Comparison of ENCODE assay signal across 8 cellular contexts in the genomic region with DNA sequence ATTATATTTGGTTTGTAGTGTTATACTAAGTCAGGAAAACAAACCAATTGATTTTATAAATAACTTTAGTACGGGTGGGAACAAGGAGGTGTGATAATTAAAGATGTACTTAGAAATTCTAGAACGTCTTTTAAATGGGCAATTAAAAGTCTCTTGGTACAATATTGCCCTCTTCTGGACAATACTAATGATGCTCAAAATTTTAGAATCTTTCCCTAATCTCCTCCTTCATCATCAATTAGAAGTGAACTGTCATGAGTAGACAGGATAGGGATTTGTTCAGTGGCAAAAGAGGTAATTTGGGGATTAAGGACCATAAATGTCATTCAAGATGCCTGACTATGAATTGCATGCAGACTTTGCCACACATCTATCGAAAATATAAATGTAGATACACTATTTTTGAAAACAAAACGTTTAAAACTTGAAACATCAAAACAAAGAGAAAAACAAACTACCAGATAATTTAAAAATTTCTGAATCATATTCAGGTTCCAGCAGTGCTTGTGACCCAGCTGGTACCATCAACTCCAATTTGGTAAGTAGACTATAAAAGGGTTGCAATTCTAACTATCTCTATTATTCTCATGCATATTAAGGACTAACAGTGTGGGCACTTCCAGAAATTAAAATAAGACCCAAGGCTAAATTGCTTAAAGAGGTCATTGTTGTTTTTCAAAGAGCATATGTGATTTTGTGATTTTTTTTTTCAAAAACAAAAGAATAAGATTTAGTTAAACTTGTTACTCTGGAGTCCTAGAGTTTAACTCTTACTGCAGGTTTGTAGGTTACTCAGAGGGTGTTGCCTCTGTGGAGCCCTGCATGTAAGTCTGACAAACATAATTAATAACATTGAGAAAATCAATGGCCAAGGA.
A peak's percentile ranks its signal among the peaks of the same experiment; 100 is the strongest.
DNase-seq lines count a peak whose midpoint lies in the region; ATAC-seq and TF ChIP-seq lines count a peak whose summit lies in the region.

No MANE protein-coding gene starts in this region.

- no peaks in the 10 kb centered on the region for H3K36me3 ChIP-seq in thyroid gland

- ATAC-seq in SK-N-SH treated with all-trans-retinoic acid at 6 μM for 48 hours (peak; percentile 25; the same call in 1 of the 3 replicates), HG03442 (IDR thresholded peaks at IDR 0.05; ENCODE audit: unreplicated experiment) (no peak)

- H3K27ac ChIP-seq in thyroid gland, result no peak overlapping the region

- H3K9me3 Mint-ChIP-seq in type B pancreatic cell, result no peaks in the 10 kb centered on the region

- H3K4me3 Mint-ChIP-seq in type B pancreatic cell, result no peak overlapping the region

- WGBS in thyroid gland, 2 donors, result 36 to 38% methylated on average over 4 of the region's 4 CpGs

- no peaks in the 10 kb centered on the region for H3K9me3 ChIP-seq in thyroid gland

- TF ChIP-seq CTCF in type B pancreatic cell (conservative IDR thresholded peaks at IDR 0.05) (peak; percentile 83), thyroid gland (IDR thresholded peaks at IDR 0.05) (peak in 3 of 6 experiments; percentile 48 to 62 (median 58))

- H3K27me3 Mint-ChIP-seq in type B pancreatic cell, result peaks cover 27% of the 10 kb centered on the region

- H3K36me3 Mint-ChIP-seq in type B pancreatic cell, result no peaks in the 10 kb centered on the region

- H3K27ac Mint-ChIP-seq in type B pancreatic cell, result no peak overlapping the region

- peak; percentile 14 for DNase-seq in DMS 273 treated with DMSO at 0.1 percent for 48 hours (lab: John Stamatoyannopoulos, UW)
- DNase-seq in LHCN-M2 (ENCODE audit: low read depth), result peak; percentile 34
- DNase-seq in globus pallidus (ENCODE audit: low spot score), result peak; percentile 21
- DNase-seq in type B pancreatic cell (ENCODE audit: extremely low spot score, unreplicated experiment), result no peak
- no peak for DNase-seq in D341Med (ENCODE audit: low spot score)
- DNase-seq in thyroid gland, result no peak

- H3K4me1 ChIP-seq in thyroid gland, result no peaks in the 10 kb centered on the region

- intact Hi-C loops in thyroid gland (cut with DNase I), result loop anchor here (10.0 kb wide), 2 partner anchors 102 to 188 kb away; no protein-coding TSS in a partner anchor

- H3K4me3 ChIP-seq in thyroid gland (replicated peaks in 1 of 3), result no peak overlapping the region

- H3K27me3 ChIP-seq in thyroid gland, result no peaks in the 10 kb centered on the region

- no peak for TF ChIP-seq POLR2A in thyroid gland (IDR thresholded peaks at IDR 0.05)

- no peaks in the 10 kb centered on the region for H3K4me1 Mint-ChIP-seq in type B pancreatic cell (ENCODE audit: unreplicated experiment)

TF ChIP-seq in SK-N-SH treated with all-trans-retinoic acid at 6 μM for 48 hours, 23 proteins besides CTCF, POLR2A, EP300 and RAD21:
- TF ChIP-seq GLIS3 (CRISPR knock-in tag; IDR thresholded peaks at IDR 0.05) (no peak), TOX (CRISPR knock-in tag; IDR thresholded peaks at IDR 0.05; ENCODE audit: borderline replicate concordance) (no peak), RARB (CRISPR knock-in tag; IDR thresholded peaks at IDR 0.05) (no peak)

Comparison
In these comparisons a context has a peak if more than half of its experiments do, and no peak if none do; other contexts are left out.
1. DNase-seq: peak in DMS 273 treated with DMSO at 0.1 percent for 48 hours (single experiment), LHCN-M2 (single experiment) and globus pallidus (single experiment); none in type B pancreatic cell (single experiment), D341Med (single experiment) and thyroid gland (0 of 2).